ENCODE assay signal across 16 cellular contexts in genomic region chr22:46379301-46379930, GRCh38. TPM values are rescaled to one million over a fixed set of nuclear protein-coding genes. Genes with fewer than 3 reads are reported as not detected.
DNase-seq lines count a peak whose midpoint lies in the region; ATAC-seq and TF ChIP-seq lines count a peak whose summit lies in the region.
"Had no signal": no experiment of that assay in that cellular context is flagged by ENCODE, and none has a peak within 500 bp of the region (broad histone marks: within the 10 kb centered on the region; RNA-seq: fewer than 3 reads in every experiment).

No MANE protein-coding gene starts in this region.

- in situ Hi-C loops in brain microvascular endothelial cell (cut with HindIII; ENCODE audit: low pct_ligation_motif_present, low sequenced_read_pairs): no loop called here

- no peak overlapping the region for H4K8ac ChIP-seq in mesendoderm (ENCODE audit: low read depth, low read length)

- DNase-seq in HuH-7 (ENCODE audit: low spot score) (peak; percentile 83), endodermal cell (no peak), mesendoderm (no peak), upper lobe of left lung (peak in 1 of 2 donors; percentile 43), KG1 (lab: John Stamatoyannopoulos, UW) (no peak), brain microvascular endothelial cell (no peak)
- no peak for DNase-seq in activated CD4-positive, alpha-beta T cell treated with anti-CD3 and anti-CD28 coated beads for 1 hour
- DNase-seq: activated CD8-positive, alpha-beta memory T cell treated with anti-CD3 and anti-CD28 coated beads for 24 hours; adrenal gland; C1 segment of cervical spinal cord; DND-41; HFFc6; IMR-90; mammary epithelial cell; NCI-H748 treated with DMSO at 0.1 percent for 48 hours; stimulated activated CD4-positive, alpha-beta T cell treated with anti-CD3 and anti-CD28 coated beads, Interleukin-4, amount 100 ng/mL, for 24 hours had no signal

- H3K27me3 ChIP-seq in endodermal cell (ENCODE audit: control insufficient read depth, insufficient read depth, low read length, poor library complexity, severe bottlenecking) (no peaks in the 10 kb centered on the region), mesendoderm (ENCODE audit: insufficient read depth, low read length, poor library complexity) (no peaks in the 10 kb centered on the region), upper lobe of left lung (no peaks in the 10 kb centered on the region), brain microvascular endothelial cell (replicated peaks) (no peaks in the 10 kb centered on the region)
- H3K27me3 ChIP-seq: adrenal gland had no signal

- peaks cover 12% of the 10 kb centered on the region for H3K4me1 ChIP-seq in endodermal cell (ENCODE audit: control insufficient read depth, insufficient read depth, low read length)
- H3K4me1 ChIP-seq in mesendoderm (ENCODE audit: control insufficient read depth, low read depth, low read length): peaks cover 2% of the 10 kb centered on the region
- peaks cover 4 to 43% (median 17%) of the 10 kb centered on the region in 4 donors for H3K4me1 ChIP-seq in upper lobe of left lung

- H3K56ac ChIP-seq in mesendoderm (ENCODE audit: low read length): peak overlapping the region; percentile 38

- H2BK15ac ChIP-seq in mesendoderm (replicated peaks; ENCODE audit: low read depth): no peak overlapping the region

- H3K4me3 ChIP-seq in endodermal cell (ENCODE audit: low read length) (no peak overlapping the region), mesendoderm (ENCODE audit: low read length) (no peak overlapping the region), upper lobe of left lung (no peak overlapping the region), brain microvascular endothelial cell (ENCODE audit: low read depth, low read length) (no peak overlapping the region)
- H3K4me3 ChIP-seq: adrenal gland had no signal

- H3K18ac ChIP-seq in mesendoderm (ENCODE audit: low read length): no peak overlapping the region

- H3K79me2 ChIP-seq in mesendoderm (ENCODE audit: control insufficient read depth, insufficient read depth, low read length): no peaks in the 10 kb centered on the region

- 80 to 93% methylated on average over 13 to 19 of the region's 19 CpGs for WGBS in endodermal cell (ENCODE audit: insufficient coverage in 1 of 2, insufficient read length in 1 of 2), 2 experiments
- WGBS in mesendoderm (ENCODE audit: extremely low coverage, insufficient coverage, low lambda C conversion rate): no CpG with 5 or more reads among the region's 19 CpGs
- 66 to 78% methylated on average over 9 to 19 of the region's 19 CpGs for WGBS in upper lobe of left lung, 2 donors

- H3K9ac ChIP-seq in endodermal cell (ENCODE audit: extremely low read depth, low read length, poor library complexity, severe bottlenecking): no peak overlapping the region
- no peak overlapping the region for H3K9ac ChIP-seq in mesendoderm (ENCODE audit: low read length)

- peak in 1 of 4 donors; percentile 26 for TF ChIP-seq POLR2A in upper lobe of left lung (IDR thresholded peaks at IDR 0.05)

- H3K23ac ChIP-seq in mesendoderm (ENCODE audit: low read length): no peak overlapping the region

- no peak overlapping the region for H2BK120ac ChIP-seq in mesendoderm (ENCODE audit: low read depth, low read length)

- H3K36me3 ChIP-seq in endodermal cell (ENCODE audit: control insufficient read depth, insufficient read depth, low read length): peaks cover 25% of the 10 kb centered on the region
- no peaks in the 10 kb centered on the region for H3K36me3 ChIP-seq in mesendoderm (ENCODE audit: control insufficient read depth, insufficient read depth, low read length)
- peaks cover 0 to 3% (median 0%) of the 10 kb centered on the region in 4 donors for H3K36me3 ChIP-seq in upper lobe of left lung
- H3K36me3 ChIP-seq in brain microvascular endothelial cell (replicated peaks): no peaks in the 10 kb centered on the region
- H3K36me3 ChIP-seq: adrenal gland had no signal

- peaks cover 61% of the 10 kb centered on the region for H3K36me3 Mint-ChIP-seq in endodermal cell (ENCODE audit: low read depth)

- no peak overlapping the region for H4K5ac ChIP-seq in mesendoderm (ENCODE audit: low read length)

- TF ChIP-seq CTCF in endodermal cell (conservative IDR thresholded peaks at IDR 0.05) (no peak), upper lobe of left lung (IDR thresholded peaks at IDR 0.05) (no peak), brain microvascular endothelial cell (IDR thresholded peaks at IDR 0.05; ENCODE audit: low read depth, low read length, missing control alignments) (no peak)

- H3K27ac Mint-ChIP-seq in endodermal cell: peak overlapping the region; percentile 96
- H3K27ac Mint-ChIP-seq: HFFc6 had no signal

- no peak overlapping the region for H3K4ac ChIP-seq in mesendoderm (ENCODE audit: low read depth, low read length)

- H2BK5ac ChIP-seq in mesendoderm (ENCODE audit: low read length): no peak overlapping the region

- no peaks in the 10 kb centered on the region for H3K79me1 ChIP-seq in mesendoderm (ENCODE audit: low read length)

- H3K4me2 ChIP-seq in mesendoderm (ENCODE audit: low read length): no peak overlapping the region

- peaks cover 18% of the 10 kb centered on the region for H3K9me3 Mint-ChIP-seq in endodermal cell

- H3K27ac ChIP-seq in endodermal cell (ENCODE audit: low read depth, low read length) (peak overlapping the region; percentile 81), mesendoderm (ENCODE audit: low read depth, low read length) (no peak overlapping the region), upper lobe of left lung (peak overlapping the region; percentile 73 to 91 (median 83)), brain microvascular endothelial cell (no peak overlapping the region)

- TF ChIP-seq EP300 in upper lobe of left lung (IDR thresholded peaks at IDR 0.05): no peak

- H3K27me3 Mint-ChIP-seq in endodermal cell (ENCODE audit: insufficient read depth): no peaks in the 10 kb centered on the region

- H2AK5ac ChIP-seq in mesendoderm (ENCODE audit: low read length): no peak overlapping the region

- no peak overlapping the region for H3K4me3 Mint-ChIP-seq in endodermal cell
- H3K4me3 Mint-ChIP-seq: HFFc6 had no signal

- ATAC-seq in upper lobe of left lung (ENCODE audit: low FRiP score in 2 of 2): peak in 1 of 2 donors; percentile 20

- peaks cover 20% of the 10 kb centered on the region for H3K9me3 ChIP-seq in endodermal cell (ENCODE audit: control insufficient read depth, low read length)
- peaks cover 0 to 6% (median 3%) of the 10 kb centered on the region in 4 donors for H3K9me3 ChIP-seq in upper lobe of left lung

- H3K4me1 Mint-ChIP-seq in endodermal cell: peaks cover 33% of the 10 kb centered on the region

RNA-seq across cellular contexts. Expression of gene TRMU, which starts 43.9 kb away (rescaled TPM):
- 10 to 100 TPM; 79.7 to 84.5 TPM for total RNA-seq in endodermal cell
- 53.2 TPM for polyA plus RNA-seq in endodermal cell (2013, experiment 1 of 2)
- polyA plus RNA-seq in endodermal cell (2013, experiment 2 of 2): 44.8 TPM
- 53.2 TPM for polyA plus RNA-seq in mesendoderm (2013, experiment 1 of 2)
- 50.3 TPM for polyA plus RNA-seq in mesendoderm (2013, experiment 2 of 2)
- total RNA-seq in upper lobe of left lung: 10 to 100 TPM; 30.7 to 77.5 (median 35.8) TPM

Comparison
In these comparisons a context has a peak if more than half of its experiments do, and no peak if none do; other contexts are left out.
1. H3K27ac ChIP-seq: peak in endodermal cell (single experiment) and upper lobe of left lung (4 of 4); none in mesendoderm (single experiment) and brain microvascular endothelial cell (single experiment).